Comparison of ENCODE assay signal across 12 cellular contexts in genomic region chr19:39083599-39083982, GRCh38. TPM values are rescaled to one million over a fixed set of nuclear protein-coding genes. Genes with fewer than 3 reads are reported as not detected.
DNase-seq lines count a peak whose midpoint lies in the region; ATAC-seq, FAIRE-seq and TF ChIP-seq lines count a peak whose summit lies in the region.
"Had no signal": no experiment of that assay in that cellular context is flagged by ENCODE, and none has a peak within 500 bp of the region (broad histone marks: within the 10 kb centered on the region; RNA-seq: fewer than 3 reads in every experiment).

No MANE protein-coding gene starts in this region.

- H3F3A ChIP-seq in PC-9 (ENCODE audit: insufficient read depth, low read depth), result peaks cover 26% of the 10 kb centered on the region

- ATAC-seq in HG03520 (IDR thresholded peaks at IDR 0.05; ENCODE audit: unreplicated experiment), result no peak
- no peak for ATAC-seq in activated CD4-positive, CD25-positive, alpha-beta regulatory T cell treated with anti-CD3 and anti-CD28 coated beads, Interleukin-2, amount 50 U/mL, for 24 hours

- no peak for TF ChIP-seq EP300 in H1 (IDR thresholded peaks at IDR 0.05; ENCODE audit: borderline replicate concordance in 1 of 2, low read depth in 2 of 2, low read length in 2 of 2)

- peak overlapping the region in 1 of 2 donors; percentile 15 for H3K4me3 ChIP-seq in CD4-positive, alpha-beta memory T cell (ENCODE audit: low read length in 2 of 2)
- peak overlapping the region; percentile 96 for H3K4me3 ChIP-seq in PC-9
- H3K4me3 ChIP-seq in H1 (ENCODE audit: extremely low read depth in 1 of 4, insufficient read depth in 2 of 4, low read depth in 3 of 4, low read length in 4 of 4), result peak overlapping the region; percentile 46 to 63 (median 56)

- H3K36me3 ChIP-seq in CD4-positive, alpha-beta memory T cell (ENCODE audit: insufficient read depth, low read length), result no peaks in the 10 kb centered on the region
- H3K36me3 ChIP-seq in PC-9 (ENCODE audit: low read depth), result no peaks in the 10 kb centered on the region
- no peaks in the 10 kb centered on the region for H3K36me3 ChIP-seq in H1 (ENCODE audit: control insufficient read depth in 2 of 4, insufficient read depth in 4 of 4, low read length in 3 of 4)
- H3K36me3 ChIP-seq: Peyer's patch had no signal

- peak overlapping the region in 1 of 4 experiments; percentile 13; a peak in 1 of 7 replicates for H3K9ac ChIP-seq in H1 (replicated peaks in 1 of 4; ENCODE audit: extremely low read depth in 1 of 4, low read depth in 3 of 4, low read length in 3 of 4)

- H2BK12ac ChIP-seq in H1 (ENCODE audit: low read depth, low read length), result no peak overlapping the region

- no peak overlapping the region for H2BK20ac ChIP-seq in H1 (ENCODE audit: low read length)

- no peak for TF ChIP-seq CTCF in PC-9 (conservative IDR thresholded peaks at IDR 0.05)
- no peak for TF ChIP-seq CTCF in H1 (IDR thresholded peaks at IDR 0.05; ENCODE audit: control extremely low read depth in 1 of 3, insufficient read depth in 1 of 3, low read depth in 1 of 3, low read length in 3 of 3)
- no peak for TF ChIP-seq CTCF in nephron progenitor cell (IDR thresholded peaks at IDR 0.05)

- POLR2A ChIA-PET in CD4-positive, alpha-beta memory T cell (lab: Charles Lee; ENCODE audit: partially characterized antibody), result interaction anchor here (0.7 to 1.0 kb wide), 2 partner anchors 9 to 244 kb away, joined by 3 to 5 read pairs; no protein-coding TSS in a partner anchor
- POLR2A ChIA-PET in PC-9 (lab: Charles Lee; ENCODE audit: unreplicated experiment), result no interaction called here
- POLR2A ChIA-PET in H1 (lab: Charles Lee; ENCODE audit: partially characterized antibody), result interaction anchor here (2.0 to 2.5 kb wide), 4 partner anchors 10 to 19 kb away, joined by 5 to 7 read pairs (median 6); no protein-coding TSS in a partner anchor

- no peaks in the 10 kb centered on the region for H3K36me3 Mint-ChIP-seq in CD4-positive, alpha-beta memory T cell
- no peaks in the 10 kb centered on the region for H3K36me3 Mint-ChIP-seq in nephron progenitor cell (ENCODE audit: low read depth)

- H3K56ac ChIP-seq in H1 (replicated peaks; ENCODE audit: insufficient read length, low read depth, low read length), result no peak overlapping the region

- H3K27ac Mint-ChIP-seq in CD4-positive, alpha-beta memory T cell, result peak overlapping the region in 6 of 7 donors; percentile 30 to 89 (median 82)
- no peak overlapping the region for H3K27ac Mint-ChIP-seq in nephron progenitor cell

- no peak overlapping the region for H4K5ac ChIP-seq in H1 (ENCODE audit: insufficient read length, low read depth, low read length)

- 0 out of 2 replicates have a peak overlapping the region, but pooled peaks have one; percentile 18 for H4K8ac ChIP-seq in H1 (ENCODE audit: extremely low read depth, insufficient read depth, low read length)

- H3K27ac ChIP-seq in CD4-positive, alpha-beta memory T cell (ENCODE audit: low read depth, low read length), result no peak overlapping the region
- H3K27ac ChIP-seq in PC-9 (peak overlapping the region; percentile 26), H1 (ENCODE audit: low read depth, low read length) (no peak overlapping the region)
- H3K27ac ChIP-seq: Peyer's patch had no signal

- intact Hi-C loops in CD4-positive, alpha-beta memory T cell (cut with micrococcal nuclease), result no loop called here
- intact Hi-C loops in PC-9 (cut with micrococcal nuclease; ENCODE audit: unreplicated experiment), result no loop called here

- H2BK5ac ChIP-seq in H1 (ENCODE audit: low read depth, low read length), result no peak overlapping the region

- WGBS in H1 (ENCODE audit: extremely low coverage in 1 of 2, insufficient coverage in 1 of 2, insufficient read length in 1 of 2, insufficient replicate concordance in 2 of 2, low coverage in 1 of 2, low lambda C conversion rate in 2 of 2, missing lambda C conversion rate in 1 of 2), 2 experiments, result 19% methylated on average over 14 of the region's 14 CpGs; no CpG with 5 or more reads in 1 of the 2 experiments

- peak overlapping the region; percentile 79 for H2AFZ ChIP-seq in PC-9
- peak overlapping the region; percentile 83 for H2AFZ ChIP-seq in H1 (ENCODE audit: low read length)

- no peak overlapping the region for H4K91ac ChIP-seq in H1 (replicated peaks; ENCODE audit: insufficient read length, low read length)

- H3K23ac ChIP-seq in H1 (ENCODE audit: insufficient read length), result no peak overlapping the region

- H3K27me3 Mint-ChIP-seq in CD4-positive, alpha-beta memory T cell, result peaks cover 24 to 30% of the 10 kb centered on the region in 2 donors
- peaks cover 100% of the 10 kb centered on the region for H3K27me3 Mint-ChIP-seq in nephron progenitor cell (ENCODE audit: low read depth, poor library complexity)

- peak overlapping the region; percentile 77 to 94 (median 87) for H3K4me3 Mint-ChIP-seq in CD4-positive, alpha-beta memory T cell
- peak overlapping the region; percentile 30 for H3K4me3 Mint-ChIP-seq in nephron progenitor cell

- CTCF ChIA-PET in CD4-positive, alpha-beta memory T cell (lab: Charles Lee; ENCODE audit: partially characterized antibody), result interaction anchor here (0.6 kb wide), 1 partner anchor 30 kb away, joined by 3 read pairs; no protein-coding TSS in a partner anchor
- CTCF ChIA-PET in PC-9 (lab: Charles Lee) (no interaction called here), H1 (lab: Charles Lee; ENCODE audit: partially characterized antibody) (interaction anchor here (0.6 to 2.8 kb wide), 3 partner anchors 24 to 26 kb away, joined by 3 to 7 read pairs (median 3); no protein-coding TSS in a partner anchor)

- FAIRE-seq in H1 (lab: Jason Lieb, UNC), result no peak

- no peaks in the 10 kb centered on the region for H3K9me3 Mint-ChIP-seq in CD4-positive, alpha-beta memory T cell
- H3K9me3 Mint-ChIP-seq in nephron progenitor cell, result no peaks in the 10 kb centered on the region

- H3K4ac ChIP-seq in H1 (replicated peaks; ENCODE audit: insufficient read length, low read depth, low read length), result no peak overlapping the region

- no peak overlapping the region for H3K14ac ChIP-seq in H1 (ENCODE audit: insufficient read length)

- no peak overlapping the region for H2AK5ac ChIP-seq in H1 (ENCODE audit: low read depth, low read length)

- H3K18ac ChIP-seq in H1 (ENCODE audit: extremely low read depth, low read length), result peak overlapping the region; percentile 71; the same call in 1 of the 2 replicates

- H3K4me2 ChIP-seq in PC-9 (peak overlapping the region; percentile 82), H1 (ENCODE audit: insufficient read depth in 1 of 2, low read depth in 2 of 2, low read length in 2 of 2) (peak overlapping the region; percentile 60 to 85)

- no peaks in the 10 kb centered on the region for H3K9me3 ChIP-seq in CD4-positive, alpha-beta memory T cell (ENCODE audit: control insufficient read depth in 1 of 2, low read length in 2 of 2)
- H3K9me3 ChIP-seq in PC-9 (ENCODE audit: insufficient read depth, low read depth), result no peaks in the 10 kb centered on the region
- H3K9me3 ChIP-seq in H1 (ENCODE audit: insufficient read depth in 2 of 2, low read depth in 1 of 2, low read length in 1 of 2), result no peaks in the 10 kb centered on the region
- H3K9me3 ChIP-seq: Peyer's patch had no signal

- H3K27me3 ChIP-seq in CD4-positive, alpha-beta memory T cell (ENCODE audit: insufficient read depth, low read length), result peaks cover 21% of the 10 kb centered on the region
- H3K27me3 ChIP-seq in PC-9 (ENCODE audit: insufficient read depth, low read depth) (no peaks in the 10 kb centered on the region), H1 (replicated peaks in 1 of 4; ENCODE audit: control insufficient read depth in 3 of 4, extremely low read depth in 1 of 4, insufficient read depth in 3 of 4, low read length in 3 of 4) (peaks cover 3 to 36% (median 28%) of the 10 kb centered on the region in 4 experiments)

- peaks cover 7 to 23% (median 14%) of the 10 kb centered on the region in 4 donors for H3K4me1 Mint-ChIP-seq in CD4-positive, alpha-beta memory T cell
- peaks cover 17% of the 10 kb centered on the region for H3K4me1 Mint-ChIP-seq in nephron progenitor cell

- H3K23me2 ChIP-seq in H1 (ENCODE audit: low read depth, low read length), result peaks cover 4% of the 10 kb centered on the region; the same call in 1 of the 2 replicates

- H2BK120ac ChIP-seq in H1 (replicated peaks; ENCODE audit: low read depth, low read length), result no peak overlapping the region

- no TSS peak for BruUV-seq in PC-9 (replicated peaks; lab: Mats Ljungman, UMichigan)

- peaks cover 13% of the 10 kb centered on the region for H3K4me1 ChIP-seq in CD4-positive, alpha-beta memory T cell (ENCODE audit: insufficient read depth, low read length)
- H3K4me1 ChIP-seq in PC-9 (replicated peaks; ENCODE audit: insufficient read depth), result peaks cover 34% of the 10 kb centered on the region
- H3K4me1 ChIP-seq in H1 (replicated peaks in 1 of 4; ENCODE audit: control insufficient read depth in 3 of 4, insufficient read depth in 4 of 4, low read length in 3 of 4), result peaks cover 0 to 8% (median 2%) of the 10 kb centered on the region in 4 experiments; a peak in 3 of 7 replicates

- DNase-seq in CD4-positive, alpha-beta memory T cell, result peak in 3 of 5 donors; percentile 2 to 17 (median 11)
- no peak for DNase-seq in PC-9
- DNase-seq in H1 (ENCODE audit: low read depth in 1 of 2, low spot score in 2 of 2), result no peak
- no peak for DNase-seq in nephron progenitor cell
- DNase-seq in NK-92 treated with Interleukin-12 subunit alpha and Interleukin-12 subunit beta, amount 100 ng/mL, for 24 hours (lab: John Stamatoyannopoulos, UW), result no peak
- DNase-seq in HK-2 (ENCODE audit: unreplicated experiment), result no peak
- DNase-seq: activated CD4-positive, alpha-beta T cell treated with anti-CD3 and anti-CD28 coated beads for 1 hour; DMS153; Peyer's patch had no signal

- H3K9me2 ChIP-seq in PC-9 (ENCODE audit: insufficient read depth), result no peaks in the 10 kb centered on the region

- TF ChIP-seq RAD21 in H1 (IDR thresholded peaks at IDR 0.05 in 1 of 2, conservative IDR thresholded peaks at IDR 0.05 in 1 of 2; ENCODE audit: low read depth in 2 of 2, low read length in 2 of 2), result no peak

- no peaks in the 10 kb centered on the region for H4K20me1 ChIP-seq in PC-9 (ENCODE audit: insufficient read depth)
- H4K20me1 ChIP-seq in H1 (replicated peaks in 1 of 2; ENCODE audit: control insufficient read depth in 1 of 2, insufficient read depth in 2 of 2, low read length in 2 of 2), result no peaks in the 10 kb centered on the region

- H2BK15ac ChIP-seq in H1 (ENCODE audit: low read length), result no peak overlapping the region

- TF ChIP-seq POLR2A in H1 (IDR thresholded peaks at IDR 0.05; ENCODE audit: control extremely low read depth in 1 of 2, low read depth in 2 of 2, low read length in 2 of 2), result no peak

- H3K79me2 ChIP-seq in PC-9 (ENCODE audit: low read depth) (peaks cover 19% of the 10 kb centered on the region), H1 (ENCODE audit: control insufficient read depth in 1 of 2, insufficient read depth in 2 of 2, low read length in 2 of 2) (no peaks in the 10 kb centered on the region)

- no peaks in the 10 kb centered on the region for H3K79me1 ChIP-seq in H1 (ENCODE audit: low read depth, low read length)

RNA-seq across cellular contexts. Expression of gene ACP7, which starts 0.6 kb away (rescaled TPM):
- total RNA-seq in CD4-positive, alpha-beta memory T cell, result under 1 TPM in 1 of 2 experiments, not detected in 1; 0.14 TPM
- not detected for polyA plus RNA-seq in CD4-positive, alpha-beta memory T cell
- total RNA-seq in PC-9 (2021), result 3.8 and 5.4 TPM in 2 replicates
- total RNA-seq in H1 (2021; fragmentation: NEBNext Ultra II Directional; extraction: Animal tissue kit (Norgen Biotek cat#: 25700)), result 0.50 and 0.98 TPM in 2 replicates
- polyA plus RNA-seq in H1 (2011; rRNA removed), result 0.27 and 0.58 TPM in 2 replicates
- 0.36 TPM for polyA plus RNA-seq in H1 (2011; cell fraction: cytosol; rRNA removed)
- polyA plus RNA-seq in H1 (2011; cell fraction: nucleus; rRNA removed), result 0.83 TPM
- 0.55 to 0.78 TPM (median 0.67 TPM) in 4 replicates for polyA plus RNA-seq in H1 (2012, experiment 1 of 2)
- polyA plus RNA-seq in H1 (2012, experiment 2 of 2), result 0.45 TPM
- 0.30 TPM for polyA plus RNA-seq in H1 (2013, experiment 1 of 2)
- 0.29 TPM for polyA plus RNA-seq in H1 (2013, experiment 2 of 2)
- 0.19 and 0.76 TPM in 2 replicates for polyA minus RNA-seq in H1 (2011; rRNA and poly(A)+ RNA removed)
- polyA minus RNA-seq in H1 (2011; cell fraction: cytosol; rRNA and poly(A)+ RNA removed), result not detected
- polyA minus RNA-seq in H1 (2011; cell fraction: nucleus; rRNA and poly(A)+ RNA removed), result 0.70 TPM
- total RNA-seq: cerebellum, Peyer's patch had no signal

RNA-seq across cellular contexts. Expression of gene PAK4, which starts 42.0 kb away (rescaled TPM):
- 10 to 100 TPM; 13.1 to 15.7 TPM for total RNA-seq in CD4-positive, alpha-beta memory T cell
- 1 to 10 TPM; 1.3 to 2.9 TPM for polyA plus RNA-seq in CD4-positive, alpha-beta memory T cell
- 77.8 and 90.2 TPM in 2 replicates for total RNA-seq in PC-9 (2021)
- 64.4 and 67.6 TPM in 2 replicates for total RNA-seq in H1 (2021; fragmentation: NEBNext Ultra II Directional; extraction: Animal tissue kit (Norgen Biotek cat#: 25700))
- polyA plus RNA-seq in H1 (2011; rRNA removed), result 50.7 and 107 TPM in 2 replicates
- 55.5 TPM for polyA plus RNA-seq in H1 (2011; cell fraction: cytosol; rRNA removed)
- 89.7 TPM for polyA plus RNA-seq in H1 (2011; cell fraction: nucleus; rRNA removed)
- 40.5 to 57.3 TPM (median 53.1 TPM) in 4 replicates for polyA plus RNA-seq in H1 (2012, experiment 1 of 2)
- 64.2 TPM for polyA plus RNA-seq in H1 (2012, experiment 2 of 2)
- 47.5 TPM for polyA plus RNA-seq in H1 (2013, experiment 1 of 2)
- polyA plus RNA-seq in H1 (2013, experiment 2 of 2), result 47.5 TPM
- 17.7 and 25.9 TPM in 2 replicates for polyA minus RNA-seq in H1 (2011; rRNA and poly(A)+ RNA removed)
- 39.9 TPM for polyA minus RNA-seq in H1 (2011; cell fraction: cytosol; rRNA and poly(A)+ RNA removed)
- polyA minus RNA-seq in H1 (2011; cell fraction: nucleus; rRNA and poly(A)+ RNA removed), result 22.8 TPM

RNA-seq across cellular contexts. Expression of gene FBXO27, which starts 51.2 kb away (rescaled TPM):
- total RNA-seq in CD4-positive, alpha-beta memory T cell, result under 1 TPM; 0.64 to 0.86 TPM
- 1 to 10 TPM in 1 of 2 donors, under 1 TPM in 1; 0.42 to 1.4 TPM for polyA plus RNA-seq in CD4-positive, alpha-beta memory T cell
- total RNA-seq in PC-9 (2021), result 48.5 and 88.9 TPM in 2 replicates
- total RNA-seq in H1 (2021; fragmentation: NEBNext Ultra II Directional; extraction: Animal tissue kit (Norgen Biotek cat#: 25700)), result 18.8 and 25.5 TPM in 2 replicates
- 10.9 and 16.8 TPM in 2 replicates for polyA plus RNA-seq in H1 (2011; rRNA removed)
- 21.3 TPM for polyA plus RNA-seq in H1 (2011; cell fraction: cytosol; rRNA removed)
- 28.0 TPM for polyA plus RNA-seq in H1 (2011; cell fraction: nucleus; rRNA removed)
- polyA plus RNA-seq in H1 (2012, experiment 1 of 2), result 11.1 to 24.3 TPM (median 18.8 TPM) in 4 replicates
- 12.8 TPM for polyA plus RNA-seq in H1 (2012, experiment 2 of 2)
- polyA plus RNA-seq in H1 (2013, experiment 1 of 2), result 13.2 TPM
- 13.1 TPM for polyA plus RNA-seq in H1 (2013, experiment 2 of 2)
- polyA minus RNA-seq in H1 (2011; rRNA and poly(A)+ RNA removed), result 29.2 and 45.6 TPM in 2 replicates
- polyA minus RNA-seq in H1 (2011; cell fraction: cytosol; rRNA and poly(A)+ RNA removed), result 21.2 TPM
- 36.3 TPM for polyA minus RNA-seq in H1 (2011; cell fraction: nucleus; rRNA and poly(A)+ RNA removed)

Comparison
In these comparisons a context has a peak if more than half of its experiments do, and no peak if none do; other contexts are left out.
1. DNase-seq: peak in CD4-positive, alpha-beta memory T cell (3 of 5); none in PC-9 (0 of 2), H1 (0 of 2), nephron progenitor cell (single experiment), NK-92 treated with Interleukin-12 subunit alpha and Interleukin-12 subunit beta, amount 100 ng/mL, for 24 hours (single experiment) and HK-2 (single experiment).
2. RNA of gene FBXO27, which starts 51.2 kb away (total RNA-seq): 48.5 to 88.9 TPM in PC-9 and 18.8 to 25.5 TPM in H1; 0.64 to 0.86 TPM in CD4-positive, alpha-beta memory T cell; every median in the first group is over 10 times any median in the second.